Comparison of ENCODE assay signal across 1 cellular context in the genomic region with DNA sequence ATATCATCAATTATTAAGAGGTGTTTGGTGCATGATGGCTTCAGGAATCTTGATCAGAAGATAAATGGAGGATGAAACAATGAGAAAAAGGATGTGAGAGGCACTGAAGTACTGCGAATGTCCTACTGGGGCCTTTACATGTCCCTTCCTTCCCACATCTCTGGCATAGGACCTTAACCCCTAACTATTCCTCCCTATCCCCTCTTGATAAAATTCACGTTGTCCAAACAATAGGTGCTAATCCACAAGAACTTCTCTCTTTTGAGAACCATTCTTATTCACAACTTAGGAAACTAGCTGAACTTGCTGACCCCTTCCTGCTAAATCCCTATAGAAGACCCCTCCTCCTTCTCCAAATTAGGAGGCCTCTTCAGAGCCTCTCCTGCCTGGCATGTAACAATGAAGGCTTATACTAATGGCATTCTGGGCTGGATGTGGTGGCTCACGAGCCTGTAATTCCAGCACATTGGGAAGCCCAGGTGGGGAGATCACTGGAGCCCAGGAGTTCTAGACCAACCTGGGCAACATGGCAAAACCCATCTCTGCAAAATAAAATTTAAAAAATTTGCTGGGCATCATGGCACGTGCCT.
TF ChIP-seq lines count a peak whose summit lies in the region.

No MANE protein-coding gene starts in this region.

TF ChIP-seq in GM23338, 12 proteins besides CTCF, POLR2A, EP300 and RAD21 (continued from another document):
- TF ChIP-seq POLR2AphosphoS5 (IDR thresholded peaks at IDR 0.05; ENCODE audit: low read depth) (no peak), JUNB (IDR thresholded peaks at IDR 0.05; ENCODE audit: unreplicated experiment) (no peak), EZH2 (IDR thresholded peaks at IDR 0.05; ENCODE audit: low read depth, unreplicated experiment) (no peak)
